13 cellular contexts compared by ENCODE assay signal in the genomic region with DNA sequence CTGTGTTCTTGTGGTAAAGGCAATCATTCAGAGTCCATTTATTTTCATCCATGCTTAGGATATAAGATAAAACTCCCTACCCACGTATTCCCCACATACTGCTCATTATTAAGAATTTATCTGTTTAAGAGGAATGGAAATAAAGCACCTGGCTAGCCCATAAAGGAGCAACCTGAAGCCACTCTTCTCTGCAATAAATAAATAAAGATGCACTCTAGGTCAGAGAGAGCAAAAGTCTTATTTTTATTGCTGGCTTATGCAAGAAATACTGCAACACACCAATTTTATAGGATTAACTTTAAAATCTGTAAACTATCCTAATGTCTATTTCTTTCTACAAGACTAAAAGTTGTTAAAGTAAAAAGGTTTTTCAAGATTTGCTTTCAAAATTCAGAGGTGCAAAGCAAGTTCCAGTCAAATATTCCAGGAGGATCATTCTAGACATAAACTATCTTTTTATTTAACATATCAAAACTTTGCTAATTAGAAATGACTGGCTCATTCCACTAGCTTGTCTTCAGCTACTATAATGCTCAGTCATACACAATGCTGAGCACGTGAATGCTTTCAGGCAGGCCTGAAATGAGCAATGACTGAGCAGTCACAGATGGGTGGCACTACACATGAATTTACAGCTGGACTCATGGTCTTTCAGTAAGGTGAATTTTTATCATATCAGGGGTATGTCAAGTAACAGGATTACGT. TPM values are rescaled to one million over a fixed set of nuclear protein-coding genes. Genes with fewer than 3 reads are reported as not detected.
DNase-seq lines count a peak whose midpoint lies in the region; FAIRE-seq and TF ChIP-seq lines count a peak whose summit lies in the region.
"Had no signal": no experiment of that assay in that cellular context is flagged by ENCODE, and none has a peak within 500 bp of the region (broad histone marks: within the 10 kb centered on the region; RNA-seq: fewer than 3 reads in every experiment).

No MANE protein-coding gene starts in this region.

- H3K36me3 ChIP-seq in endothelial cell of umbilical vein (ENCODE audit: control insufficient read depth in 2 of 2, extremely low read depth in 1 of 2, insufficient read depth in 2 of 2, low read length in 2 of 2), result no peaks in the 10 kb centered on the region
- H3K36me3 ChIP-seq in mesodermal cell (ENCODE audit: control insufficient read depth, insufficient read depth, low read length), result peaks cover 24% of the 10 kb centered on the region
- no peaks in the 10 kb centered on the region for H3K36me3 ChIP-seq in colonic mucosa
- H3K36me3 ChIP-seq: adrenal gland had no signal

- POLR2A ChIA-PET in endothelial cell of umbilical vein (lab: Charles Lee) (no interaction called here), GM10248 (lab: Yijun Ruan, JAX) (no interaction called here)

- dilution Hi-C loops in endothelial cell of umbilical vein (cut with MboI; ENCODE audit: extremely low pct_ligation_motif_present, low sequenced_read_pairs), result no loop called here

- H3K9me1 ChIP-seq in endothelial cell of umbilical vein (replicated peaks; ENCODE audit: control insufficient read depth, extremely low read depth, insufficient read depth, low read length), result no peaks in the 10 kb centered on the region

- H3K4me2 ChIP-seq in endothelial cell of umbilical vein (ENCODE audit: insufficient read depth, low read length), result no peak overlapping the region

- H3K4me1 ChIP-seq in endothelial cell of umbilical vein (ENCODE audit: control insufficient read depth, extremely low read depth, insufficient read depth, low read length) (peaks cover 40% of the 10 kb centered on the region), mesodermal cell (ENCODE audit: control insufficient read depth, insufficient read depth, low read length, poor library complexity, severe bottlenecking) (peaks cover 29% of the 10 kb centered on the region), colonic mucosa (peaks cover 13% of the 10 kb centered on the region)

- no peak for TF ChIP-seq POLR2A in endothelial cell of umbilical vein (IDR thresholded peaks at IDR 0.05; ENCODE audit: low read depth, low read length)

- H3K27me3 ChIP-seq in endothelial cell of umbilical vein (ENCODE audit: control insufficient read depth in 2 of 2, insufficient read depth in 2 of 2, low read length in 2 of 2) (no peaks in the 10 kb centered on the region), colonic mucosa (no peaks in the 10 kb centered on the region)
- H3K27me3 ChIP-seq: adrenal gland had no signal

- no peak overlapping the region for H2AFZ ChIP-seq in endothelial cell of umbilical vein (ENCODE audit: low read depth, low read length)

- H3K9ac ChIP-seq in endothelial cell of umbilical vein (replicated peaks; ENCODE audit: extremely low read depth, insufficient read depth, low read length) (no peak overlapping the region), colonic mucosa (ENCODE audit: low read depth in 2 of 2, low read length in 2 of 2) (no peak overlapping the region)

- DNase-seq in DMS 273 (lab: John Stamatoyannopoulos, UW; ENCODE audit: unreplicated experiment) (peak; percentile 46), NCI-H2171 (lab: John Stamatoyannopoulos, UW) (peak; percentile 4), endothelial cell of umbilical vein (ENCODE audit: low read depth, low spot score) (peak; percentile 62), colonic mucosa (no peak), 8988T (no peak), GM10248 (ENCODE audit: extremely low spot score) (no peak), NCI-H2196 treated with DMSO at 0.1 percent for 48 hours (lab: John Stamatoyannopoulos, UW; ENCODE audit: unreplicated experiment) (no peak)
- DNase-seq: activated CD4-positive, alpha-beta T cell treated with anti-CD3 and anti-CD28 coated beads, Interleukin-2, amount 10 ng/mL, durations not matched to agents 24 days and 14 days; DND-41; Kasumi-1; naive thymus-derived CD4-positive, alpha-beta T cell had no signal

- CTCF ChIA-PET in endothelial cell of umbilical vein (lab: Charles Lee), result interaction anchor here (1.0 to 2.1 kb wide), 3 partner anchors 67 to 123 kb away, joined by 3 to 10 read pairs (median 6); no protein-coding TSS in a partner anchor
- CTCF ChIA-PET in GM10248 (lab: Yijun Ruan, JAX), result no interaction called here

- intact Hi-C loops in endothelial cell of umbilical vein (cut with micrococcal nuclease) (no loop called here), colonic mucosa (cut with DNase I) (no loop called here)

- H4K20me1 ChIP-seq in endothelial cell of umbilical vein (replicated peaks; ENCODE audit: control insufficient read depth, extremely low read depth, insufficient read depth, low read length), result peaks cover 17% of the 10 kb centered on the region

- BruUV-seq in endothelial cell of umbilical vein (replicated peaks; lab: Mats Ljungman, UMichigan), result no TSS peak

- H3K4me3 ChIP-seq in endothelial cell of umbilical vein (replicated peaks in 1 of 3; ENCODE audit: insufficient read depth in 1 of 3, low read depth in 1 of 3, low read length in 3 of 3), result no peak overlapping the region
- H3K4me3 ChIP-seq in mesodermal cell (ENCODE audit: extremely low read depth, insufficient read depth, low read length, poor library complexity, severe bottlenecking), result no peak overlapping the region
- no peak overlapping the region for H3K4me3 ChIP-seq in colonic mucosa
- H3K4me3 ChIP-seq: adrenal gland had no signal

- H3K27ac ChIP-seq in endothelial cell of umbilical vein (ENCODE audit: insufficient read depth, low read depth, low read length) (no peak overlapping the region), mesodermal cell (ENCODE audit: low read depth, low read length, severe bottlenecking) (peak overlapping the region; percentile 17), colonic mucosa (no peak overlapping the region)

- TF ChIP-seq CTCF in endothelial cell of umbilical vein (IDR thresholded peaks at IDR 0.05; ENCODE audit: extremely low read depth in 1 of 2, insufficient read depth in 1 of 2, low read depth in 1 of 2, low read length in 2 of 2) (no peak), colonic mucosa (IDR thresholded peaks at IDR 0.05) (no peak), GM10248 (IDR thresholded peaks at IDR 0.05; ENCODE audit: control extremely low read depth, extremely low read depth, low read depth, missing control alignments) (no peak)

- 63 to 67% methylated on average over 1 of the region's 3 CpGs for WGBS in mesodermal cell (ENCODE audit: insufficient coverage in 2 of 2), 2 experiments

- FAIRE-seq in endothelial cell of umbilical vein (lab: Jason Lieb, UNC), result no peak

- H3K9me3 ChIP-seq in endothelial cell of umbilical vein (replicated peaks; ENCODE audit: control insufficient read depth, insufficient read depth, low read length) (no peaks in the 10 kb centered on the region), mesodermal cell (ENCODE audit: control insufficient read depth, low read length) (no peaks in the 10 kb centered on the region), colonic mucosa (no peaks in the 10 kb centered on the region)
- H3K9me3 ChIP-seq: adrenal gland had no signal

- H3K79me2 ChIP-seq in endothelial cell of umbilical vein (ENCODE audit: control insufficient read depth, insufficient read depth, low read length), result peaks cover 99% of the 10 kb centered on the region

TF ChIP-seq in endothelial cell of umbilical vein, 7 proteins besides CTCF, POLR2A, EP300 and RAD21:
- no peak for TF ChIP-seq MYC (IDR thresholded peaks at IDR 0.05; ENCODE audit: low read depth, low read length)
- no peak for TF ChIP-seq EZH2 (IDR thresholded peaks at IDR 0.05; ENCODE audit: borderline replicate concordance, low read depth, low read length, severe bottlenecking)
- TF ChIP-seq, protein P1, sequence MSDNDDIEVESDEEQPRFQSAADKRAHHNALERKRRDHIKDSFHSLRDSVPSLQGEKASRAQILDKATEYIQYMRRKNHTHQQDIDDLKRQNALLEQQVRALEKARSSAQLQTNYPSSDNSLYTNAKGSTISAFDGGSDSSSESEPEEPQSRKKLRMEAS (IDR thresholded peaks at IDR 0.05; ENCODE audit: insufficient read depth, insufficient read length), result peak; percentile 25
- TF ChIP-seq FOS (IDR thresholded peaks at IDR 0.05; ENCODE audit: borderline replicate concordance, insufficient read depth, low read length), result no peak
- TF ChIP-seq POLR2AphosphoS5 (IDR thresholded peaks at IDR 0.05; ENCODE audit: insufficient read depth, low read depth, low read length), result no peak
- no peak for TF ChIP-seq GATA2 (IDR thresholded peaks at IDR 0.05; ENCODE audit: insufficient read depth, insufficient read length, low read depth, low read length)
- no peak for TF ChIP-seq JUN (IDR thresholded peaks at IDR 0.05; ENCODE audit: borderline replicate concordance, insufficient read depth, insufficient read length, low read depth)

RNA-seq across cellular contexts. Expression of gene TJP1, which starts 7.1 kb away (rescaled TPM):
- total RNA-seq in endothelial cell of umbilical vein (128 and 133 TPM in 2 replicates), colonic mucosa (10 to 100 TPM; 47.2 to 70.1 TPM)
- 43.8 and 45.6 TPM in 2 replicates for polyA plus RNA-seq in endothelial cell of umbilical vein
- 46.5 and 50.7 TPM in 2 replicates for polyA plus RNA-seq in endothelial cell of umbilical vein (2011; cell fraction: cytosol; rRNA removed)
- polyA plus RNA-seq in endothelial cell of umbilical vein (2011; cell fraction: nucleus; rRNA removed), result 107 and 123 TPM in 2 replicates
- polyA plus RNA-seq in endothelial cell of umbilical vein (2012), result 47.6 and 61.8 TPM in 2 replicates
- 118 and 121 TPM in 2 replicates for polyA minus RNA-seq in endothelial cell of umbilical vein
- 22.8 TPM for polyA minus RNA-seq in endothelial cell of umbilical vein (2011; cell fraction: cytosol; rRNA and poly(A)+ RNA removed)
- 164 and 213 TPM in 2 replicates for polyA minus RNA-seq in endothelial cell of umbilical vein (2011; cell fraction: nucleus; rRNA and poly(A)+ RNA removed)
- polyA plus RNA-seq in mesodermal cell (2013, experiment 1 of 2), result 118 TPM
- 106 TPM for polyA plus RNA-seq in mesodermal cell (2013, experiment 2 of 2)
- total RNA-seq: activated CD4-positive, alpha-beta T cell treated with anti-CD3 and anti-CD28 coated beads, Interleukin-2, amount 10 ng/mL, durations not matched to agents 24 days and 14 days; naive thymus-derived CD4-positive, alpha-beta T cell had no signal
- polyA plus RNA-seq: naive thymus-derived CD4-positive, alpha-beta T cell had no signal

Comparison
In these comparisons a context has a peak if more than half of its experiments do, and no peak if none do; other contexts are left out.
1. DNase-seq: peak in DMS 273 (single experiment), NCI-H2171 (single experiment) and endothelial cell of umbilical vein (single experiment); none in colonic mucosa (single experiment), 8988T (single experiment), GM10248 (single experiment) and NCI-H2196 treated with DMSO at 0.1 percent for 48 hours (single experiment).